In genomic region chr11:88846238-88846637, GRCh38 we compare ENCODE assay signal across 8 cellular contexts.
A peak's percentile ranks its signal among the peaks of the same experiment; 100 is the strongest.
DNase-seq lines count a peak whose midpoint lies in the region; ATAC-seq, FAIRE-seq and TF ChIP-seq lines count a peak whose summit lies in the region.
"Not testable (repeated sequence)": the region's sequence is repeated elsewhere in the genome, so short reads cannot be mapped to it uniquely, and the experiment has no call there.

No MANE protein-coding gene starts in this region.

- ATAC-seq in A549; T-cell (replicated peaks in 1 of 4): not testable (repeated sequence)
- ATAC-seq in right lobe of liver = peak in 3 of 4 donors; percentile 54 to 77 (median 67)

- not testable (repeated sequence) for H3K4me3 ChIP-seq in A549; Jurkat, Clone E6-1 (ENCODE audit: low read length); bronchial epithelial cell (ENCODE audit: low read depth, low read length); right lobe of liver

- H3K4me1 Mint-ChIP-seq in T-cell = peaks cover 41 to 46% (median 46%) of the 10 kb centered on the region in 3 donors
- H3K4me1 Mint-ChIP-seq in activated naive CD4-positive, alpha-beta T cell treated with anti-CD3 and anti-CD28 coated beads, Interleukin-2, amount 10 ng/mL, durations not matched to agents 7 days and 5 days = peaks cover 43% of the 10 kb centered on the region

- FAIRE-seq in A549 (lab: Jason Lieb, UNC) (peak; percentile 68), GM12891 (lab: Jason Lieb, UNC) (peak; percentile 33), bronchial epithelial cell (lab: Jason Lieb, UNC) (peak; percentile 40)

- not testable (repeated sequence) for TF ChIP-seq RAD21 in A549 (conservative IDR thresholded peaks at IDR 0.05 in 1 of 2, IDR thresholded peaks at IDR 0.05 in 1 of 2)

- not testable (repeated sequence) for H3K4me1 ChIP-seq in A549, right lobe of liver

- not testable (repeated sequence) for H3K9me3 ChIP-seq in A549, right lobe of liver

- H3K27ac Mint-ChIP-seq in T-cell = peak overlapping the region; percentile 19 to 28
- H3K27ac Mint-ChIP-seq in activated naive CD4-positive, alpha-beta T cell treated with anti-CD3 and anti-CD28 coated beads, Interleukin-2, amount 10 ng/mL, durations not matched to agents 7 days and 5 days = peak overlapping the region; percentile 60

- H3K9me3 Mint-ChIP-seq in T-cell = not testable (repeated sequence)
- H3K9me3 Mint-ChIP-seq in activated naive CD4-positive, alpha-beta T cell treated with anti-CD3 and anti-CD28 coated beads, Interleukin-2, amount 10 ng/mL, durations not matched to agents 7 days and 5 days = peaks cover 15% of the 10 kb centered on the region

- CTCF ChIA-PET in A549 (lab: Yijun Ruan, JAX); T-cell (lab: Charles Lee); activated naive CD4-positive, alpha-beta T cell treated with anti-CD3 and anti-CD28 coated beads, Interleukin-2, amount 10 ng/mL, durations not matched to agents 7 days and 5 days (lab: Charles Lee): not testable (repeated sequence)

- TF ChIP-seq CTCF in A549 (IDR thresholded peaks at IDR 0.05); bronchial epithelial cell (IDR thresholded peaks at IDR 0.05; ENCODE audit: insufficient read depth, low read length, severe bottlenecking); right lobe of liver (IDR thresholded peaks at IDR 0.05): not testable (repeated sequence)

- not testable (repeated sequence) for H3K4me3 Mint-ChIP-seq in T-cell; activated naive CD4-positive, alpha-beta T cell treated with anti-CD3 and anti-CD28 coated beads, Interleukin-2, amount 10 ng/mL, durations not matched to agents 7 days and 5 days

- not testable (repeated sequence) for H3K4me2 ChIP-seq in A549

- not testable (repeated sequence) for TF ChIP-seq EP300 in A549 (IDR thresholded peaks at IDR 0.05)

- not testable (repeated sequence) for TF ChIP-seq POLR2A in A549 (IDR thresholded peaks at IDR 0.05; ENCODE audit: low read length); GM12891 (IDR thresholded peaks at IDR 0.05; ENCODE audit: low read depth, low read length); right lobe of liver (IDR thresholded peaks at IDR 0.05)

- not testable (repeated sequence) for H3K36me3 Mint-ChIP-seq in T-cell
- H3K36me3 Mint-ChIP-seq in activated naive CD4-positive, alpha-beta T cell treated with anti-CD3 and anti-CD28 coated beads, Interleukin-2, amount 10 ng/mL, durations not matched to agents 7 days and 5 days = peaks cover 22% of the 10 kb centered on the region

- intact Hi-C loops in right lobe of liver (cut with DNase I) = not testable (repeated sequence)

- not testable (repeated sequence) for H3K27ac ChIP-seq in A549, right lobe of liver

- POLR2A ChIA-PET in A549 (lab: Yijun Ruan, JAX); T-cell (lab: Charles Lee): not testable (repeated sequence)

- H3K27me3 ChIP-seq in bronchial epithelial cell (ENCODE audit: control insufficient read depth, insufficient read depth, low read length); right lobe of liver: not testable (repeated sequence)

- WGBS in A549 (ENCODE audit: missing lambda C conversion rate) = 0% methylated on average over 1 of the region's 1 CpG
- WGBS in right lobe of liver (ENCODE audit: insufficient coverage, low coverage, low lambda C conversion rate, missing lambda C conversion rate) = 25% methylated on average over 1 of the region's 1 CpG

- H3K36me3 ChIP-seq in bronchial epithelial cell (ENCODE audit: control insufficient read depth, insufficient read depth, low read length); right lobe of liver: not testable (repeated sequence)

- DNase-seq in A549 (ENCODE audit: low read depth in 1 of 2, low spot score in 1 of 2); GM12891 (ENCODE audit: insufficient read length, low spot score); T-cell; activated naive CD4-positive, alpha-beta T cell treated with anti-CD3 and anti-CD28 coated beads, Interleukin-2, amount 10 ng/mL, durations not matched to agents 7 days and 5 days; bronchial epithelial cell (ENCODE audit: low read depth); right lobe of liver: not testable (repeated sequence)
- peak; percentile 43 for DNase-seq in Jurkat, Clone E6-1 (ENCODE audit: low read depth, low spot score)
- DNase-seq in NCI-H82 (lab: John Stamatoyannopoulos, UW) = peak; percentile 12

- H3K27me3 Mint-ChIP-seq in T-cell; activated naive CD4-positive, alpha-beta T cell treated with anti-CD3 and anti-CD28 coated beads, Interleukin-2, amount 10 ng/mL, durations not matched to agents 7 days and 5 days: not testable (repeated sequence)
